17 cellular contexts compared by ENCODE assay signal in the genomic region with DNA sequence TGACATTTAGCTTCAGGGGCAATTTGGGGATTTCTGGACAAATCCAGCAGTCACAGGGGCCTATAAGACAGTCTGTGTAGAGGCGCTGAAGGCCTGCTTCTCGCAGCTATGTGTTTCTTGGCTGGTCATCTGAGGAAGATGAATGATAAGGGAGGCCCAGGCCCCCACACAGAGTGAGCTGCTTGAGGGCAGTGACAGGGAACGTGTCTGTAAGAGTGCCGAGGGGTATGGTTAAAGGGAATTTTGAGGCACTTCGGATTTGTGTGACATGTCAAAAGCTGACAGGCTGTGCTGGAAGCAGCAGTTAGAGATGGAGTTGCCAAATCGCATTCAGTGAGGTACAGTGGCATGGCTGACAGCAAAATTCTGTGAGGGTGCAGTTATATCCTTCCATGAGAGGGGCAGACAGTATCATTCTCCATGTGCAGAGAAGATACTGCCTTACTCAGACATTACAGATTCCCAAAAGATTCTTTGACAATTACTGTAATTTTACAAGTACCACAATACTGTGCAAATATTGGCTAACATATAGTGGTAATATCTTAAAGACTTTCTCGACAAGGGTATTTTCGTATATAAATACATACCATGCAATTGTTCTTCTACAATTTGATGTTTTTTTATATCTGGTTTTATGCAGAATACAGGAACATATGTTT.
A peak's percentile ranks its signal among the peaks of the same experiment; 100 is the strongest.
DNase-seq lines count a peak whose midpoint lies in the region; ATAC-seq and TF ChIP-seq lines count a peak whose summit lies in the region.
"Had no signal": no experiment of that assay in that cellular context is flagged by ENCODE, and none has a peak within 500 bp of the region (broad histone marks: within the 10 kb centered on the region; RNA-seq: fewer than 3 reads in every experiment).

No MANE protein-coding gene starts in this region.

- no peaks in the 10 kb centered on the region for H3F3A ChIP-seq in neural progenitor cell (ENCODE audit: low read depth)

- H3K27me3 Mint-ChIP-seq in neural progenitor cell (ENCODE audit: insufficient read depth, low read depth) = no peaks in the 10 kb centered on the region
- H3K27me3 Mint-ChIP-seq: activated T-cell treated with anti-CD3 and anti-CD28 coated beads, Interleukin-2, amount 50 U/mL, for 24 hours had no signal

- H3K36me3 ChIP-seq in BLaER1 treated with 17β-estradiol and CSF1 and Interleukin-3, amounts not matched to agents 10 nM and 100 nM = peaks cover 6 to 33% (median 19%) of the 10 kb centered on the region in 11 experiments; a peak in 19 of 22 replicates
- H3K36me3 ChIP-seq in Panc1 (ENCODE audit: control insufficient read depth, insufficient read depth, low read length) (no peaks in the 10 kb centered on the region), esophagus (ENCODE audit: control insufficient read depth in 2 of 2, insufficient read depth in 2 of 2, low read length in 1 of 2) (no peaks in the 10 kb centered on the region), neural progenitor cell (no peaks in the 10 kb centered on the region), upper lobe of right lung (no peaks in the 10 kb centered on the region), spleen (no peaks in the 10 kb centered on the region), colonic mucosa (no peaks in the 10 kb centered on the region)

- peak overlapping the region; percentile 61 for H3K27ac Mint-ChIP-seq in neural progenitor cell
- H3K27ac Mint-ChIP-seq: activated T-cell treated with anti-CD3 and anti-CD28 coated beads, Interleukin-2, amount 50 U/mL, for 24 hours; stimulated activated effector memory CD8-positive, alpha-beta T cell treated with anti-CD3 and anti-CD28 coated beads, Interleukin-12 subunit alpha, Interleukin-12 subunit beta, amount 100 ng/mL, for 72 hours had no signal

- no peaks in the 10 kb centered on the region for H3K27me3 ChIP-seq in BLaER1 treated with 17β-estradiol and CSF1 and Interleukin-3, amounts not matched to agents 10 nM and 100 nM
- H3K27me3 ChIP-seq in Panc1 (ENCODE audit: control insufficient read depth, insufficient read depth, low read length) (no peaks in the 10 kb centered on the region), esophagus (ENCODE audit: control insufficient read depth in 1 of 2, insufficient read depth in 2 of 2, low read length in 2 of 2) (no peaks in the 10 kb centered on the region), neural progenitor cell (no peaks in the 10 kb centered on the region), upper lobe of right lung (no peaks in the 10 kb centered on the region), spleen (replicated peaks in 1 of 7) (no peaks in the 10 kb centered on the region), colonic mucosa (no peaks in the 10 kb centered on the region)

- CTCF ChIA-PET in Panc1 (lab: Charles Lee) = no interaction called here

- H3K9ac ChIP-seq in BLaER1 treated with 17β-estradiol and CSF1 and Interleukin-3, amounts not matched to agents 10 nM and 100 nM = peak overlapping the region in 8 of 11 experiments; percentile 47 to 74 (median 56); a peak in 10 of 22 replicates
- no peak overlapping the region for H3K9ac ChIP-seq in neural progenitor cell
- no peak overlapping the region for H3K9ac ChIP-seq in colonic mucosa (ENCODE audit: low read depth in 2 of 2, low read length in 2 of 2)

- 70% methylated on average over 8 of the region's 8 CpGs for WGBS in esophagus, 2 donors
- WGBS in spleen, 5 donors = 81 to 95% (median 89%) methylated on average over 8 of the region's 8 CpGs

- peaks cover 38 to 71% (median 61%) of the 10 kb centered on the region in 10 experiments for H3K4me1 ChIP-seq in BLaER1 treated with 17β-estradiol and CSF1 and Interleukin-3, amounts not matched to agents 10 nM and 100 nM
- H3K4me1 ChIP-seq in Panc1 (ENCODE audit: control insufficient read depth, insufficient read depth, low read length) = peaks cover 24% of the 10 kb centered on the region
- peaks cover 2 to 4% of the 10 kb centered on the region in 2 donors for H3K4me1 ChIP-seq in esophagus (ENCODE audit: control insufficient read depth in 2 of 2, insufficient read depth in 2 of 2, low read length in 1 of 2)
- peaks cover 34% of the 10 kb centered on the region for H3K4me1 ChIP-seq in neural progenitor cell
- peaks cover 4% of the 10 kb centered on the region for H3K4me1 ChIP-seq in upper lobe of right lung
- H3K4me1 ChIP-seq in spleen = peaks cover 0 to 58% (median 15%) of the 10 kb centered on the region in 6 donors
- H3K4me1 ChIP-seq in colonic mucosa = peaks cover 11% of the 10 kb centered on the region

- peak; percentile 56; the same call in 1 of the 2 replicates for ATAC-seq in Panc1
- no peak for ATAC-seq in upper lobe of right lung
- ATAC-seq in HG03378 (IDR thresholded peaks at IDR 0.05; ENCODE audit: unreplicated experiment) = no peak
- ATAC-seq: left colon; stimulated activated effector memory CD8-positive, alpha-beta T cell treated with anti-CD3 and anti-CD28 coated beads, Interleukin-12 subunit alpha, Interleukin-12 subunit beta, amount 100 ng/mL, for 72 hours had no signal

- TF ChIP-seq POLR2A in spleen (IDR thresholded peaks at IDR 0.05) = no peak

- H3K4me3 Mint-ChIP-seq in neural progenitor cell = no peak overlapping the region
- H3K4me3 Mint-ChIP-seq: activated T-cell treated with anti-CD3 and anti-CD28 coated beads, Interleukin-2, amount 50 U/mL, for 24 hours; stimulated activated effector memory CD8-positive, alpha-beta T cell treated with anti-CD3 and anti-CD28 coated beads, Interleukin-12 subunit alpha, Interleukin-12 subunit beta, amount 100 ng/mL, for 72 hours had no signal

- H3K9me3 ChIP-seq in BLaER1 treated with 17β-estradiol and CSF1 and Interleukin-3, amounts not matched to agents 10 nM and 100 nM (replicated peaks in 1 of 11) = peaks cover 9 to 51% (median 30%) of the 10 kb centered on the region in 11 experiments
- H3K9me3 ChIP-seq in Panc1 (ENCODE audit: control insufficient read depth, insufficient read depth, low read depth, low read length) = no peaks in the 10 kb centered on the region
- no peaks in the 10 kb centered on the region for H3K9me3 ChIP-seq in esophagus (ENCODE audit: control insufficient read depth in 2 of 2, insufficient read depth in 1 of 2, low read depth in 1 of 2, low read length in 1 of 2)
- no peaks in the 10 kb centered on the region for H3K9me3 ChIP-seq in neural progenitor cell (ENCODE audit: low read depth)
- H3K9me3 ChIP-seq in upper lobe of right lung = no peaks in the 10 kb centered on the region
- no peaks in the 10 kb centered on the region for H3K9me3 ChIP-seq in spleen
- no peaks in the 10 kb centered on the region for H3K9me3 ChIP-seq in colonic mucosa

- TF ChIP-seq CTCF in Panc1 (IDR thresholded peaks at IDR 0.05) (no peak), neural progenitor cell (IDR thresholded peaks at IDR 0.05) (no peak), upper lobe of right lung (IDR thresholded peaks at IDR 0.05) (no peak), spleen (IDR thresholded peaks at IDR 0.05 in 8 of 11, conservative IDR thresholded peaks at IDR 0.05 in 3 of 11) (no peak), colonic mucosa (IDR thresholded peaks at IDR 0.05) (no peak)

- intact Hi-C loops in Panc1 (cut with micrococcal nuclease; ENCODE audit: unreplicated experiment) (no loop called here), upper lobe of right lung (cut with DNase I) (no loop called here), spleen (cut with DNase I; ENCODE audit: low total_unique reads) (no loop called here), colonic mucosa (cut with DNase I) (no loop called here)

- BruUV-seq in Panc1 (replicated peaks; lab: Mats Ljungman, UMichigan) = no TSS peak

- no peak overlapping the region for H2AFZ ChIP-seq in neural progenitor cell (replicated peaks)

- H3K36me3 Mint-ChIP-seq in neural progenitor cell = peaks cover 8% of the 10 kb centered on the region
- H3K36me3 Mint-ChIP-seq: stimulated activated effector memory CD8-positive, alpha-beta T cell treated with anti-CD3 and anti-CD28 coated beads, Interleukin-12 subunit alpha, Interleukin-12 subunit beta, amount 100 ng/mL, for 72 hours had no signal

- POLR2A ChIA-PET in Panc1 (lab: Charles Lee) = no interaction called here

- H3K4me2 ChIP-seq in BLaER1 treated with 17β-estradiol and CSF1 and Interleukin-3, amounts not matched to agents 10 nM and 100 nM = peak overlapping the region; percentile 10 to 84 (median 75)
- H3K4me2 ChIP-seq in neural progenitor cell = no peak overlapping the region

- H4K20me1 ChIP-seq in BLaER1 treated with 17β-estradiol and CSF1 and Interleukin-3, amounts not matched to agents 10 nM and 100 nM = peaks cover 0 to 9% (median 0%) of the 10 kb centered on the region in 11 experiments; a peak in 2 of 22 replicates
- peaks cover 17% of the 10 kb centered on the region for H4K20me1 ChIP-seq in neural progenitor cell (ENCODE audit: low read depth)

- no peak overlapping the region for H3K4me3 ChIP-seq in BLaER1 treated with 17β-estradiol and CSF1 and Interleukin-3, amounts not matched to agents 10 nM and 100 nM
- no peak overlapping the region for H3K4me3 ChIP-seq in Panc1 (ENCODE audit: low read depth in 2 of 2, low read length in 2 of 2)
- no peak overlapping the region for H3K4me3 ChIP-seq in esophagus (ENCODE audit: low read depth in 1 of 2, low read length in 2 of 2)
- H3K4me3 ChIP-seq in neural progenitor cell = no peak overlapping the region
- H3K4me3 ChIP-seq in upper lobe of right lung = no peak overlapping the region
- H3K4me3 ChIP-seq in spleen = no peak overlapping the region
- H3K4me3 ChIP-seq in colonic mucosa = no peak overlapping the region

- H3K27ac ChIP-seq in BLaER1 treated with 17β-estradiol and CSF1 and Interleukin-3, amounts not matched to agents 10 nM and 100 nM = peak overlapping the region in 10 of 11 experiments; percentile 59 to 89 (median 84); a peak in 20 of 22 replicates
- H3K27ac ChIP-seq in Panc1 (ENCODE audit: low read length) = 0 out of 2 replicates have a peak overlapping the region, but pooled peaks have one; percentile 9
- H3K27ac ChIP-seq in esophagus (ENCODE audit: low read depth in 2 of 2, low read length in 1 of 2) = peak overlapping the region; percentile 1 to 25
- no peak overlapping the region for H3K27ac ChIP-seq in neural progenitor cell
- no peak overlapping the region for H3K27ac ChIP-seq in upper lobe of right lung
- peak overlapping the region in 1 of 8 donors; percentile 8 for H3K27ac ChIP-seq in spleen
- H3K27ac ChIP-seq in colonic mucosa = no peak overlapping the region

- peaks cover 15% of the 10 kb centered on the region for H3K9me3 Mint-ChIP-seq in neural progenitor cell
- H3K9me3 Mint-ChIP-seq: stimulated activated effector memory CD8-positive, alpha-beta T cell treated with anti-CD3 and anti-CD28 coated beads, Interleukin-12 subunit alpha, Interleukin-12 subunit beta, amount 100 ng/mL, for 72 hours had no signal

- H3K4me1 Mint-ChIP-seq in neural progenitor cell = peaks cover 14% of the 10 kb centered on the region

- in situ Hi-C loops in Panc1 (cut with HindIII; ENCODE audit: low pct_unique_long_range_greater_than_20kb, low sequenced_read_pairs) = no loop called here

- DNase-seq in Panc1 (ENCODE audit: low read depth, low spot score) = no peak
- peak; percentile 24 for DNase-seq in neural progenitor cell (ENCODE audit: low spot score)
- DNase-seq in upper lobe of right lung = no peak
- DNase-seq in spleen = no peak
- DNase-seq in colonic mucosa = no peak
- DNase-seq: activated CD4-positive, alpha-beta T cell treated with anti-CD3 and anti-CD28 coated beads for 1 hour; activated T-cell treated with anti-CD3 and anti-CD28 coated beads, Interleukin-2, amount 50 U/mL, for 24 hours; anterior cingulate cortex; effector CD8-positive, alpha-beta T cell; H7; left colon; NCI-H69; stimulated activated CD4-positive, alpha-beta T cell treated with anti-CD3 and anti-CD28 coated beads, Interleukin-2, amount 100 ng/mL, for 48 hours had no signal

- peaks cover 91% of the 10 kb centered on the region for H3K79me2 ChIP-seq in neural progenitor cell (ENCODE audit: low read depth)

Comparison
In these comparisons a context has a peak if more than half of its experiments do, and no peak if none do; other contexts are left out.
1. H3K27ac ChIP-seq: peak in BLaER1 treated with 17β-estradiol and CSF1 and Interleukin-3, amounts not matched to agents 10 nM and 100 nM (10 of 11), Panc1 (single experiment) and esophagus (2 of 2); none in neural progenitor cell (single experiment), upper lobe of right lung (single experiment) and colonic mucosa (single experiment).
2. H3K9ac ChIP-seq: peak in BLaER1 treated with 17β-estradiol and CSF1 and Interleukin-3, amounts not matched to agents 10 nM and 100 nM (8 of 11); none in neural progenitor cell (single experiment) and colonic mucosa (0 of 2).